ENCODE assay signal across 23 cellular contexts in genomic region chr11:107915229-107915628, GRCh38.
"Had no signal": no experiment of that assay in that cellular context is flagged by ENCODE, and none has a peak within 500 bp of the region (broad histone marks: within the 10 kb centered on the region; RNA-seq: fewer than 3 reads in every experiment).

No MANE protein-coding gene starts in this region.

- H3K36me3 Mint-ChIP-seq: stimulated activated effector memory CD8-positive, alpha-beta T cell treated with anti-CD3 and anti-CD28 coated beads, Interleukin-12 subunit alpha, Interleukin-12 subunit beta, amount 100 ng/mL, for 72 hours; stimulated activated memory B cell treated with anti-CD40 and anti-IgM and Interleukin-4, amounts not matched to agents 10 μg/mL and 1 μg/mL and 100 μg/mL, for 72 hours; stimulated activated naive B cell treated with anti-CD40 and anti-IgM and Interleukin-4, amounts not matched to agents 10 μg/mL and 1 μg/mL and 100 μg/mL, for 72 hours; type B pancreatic cell had no signal

- H3K4me3 Mint-ChIP-seq: stimulated activated effector memory CD8-positive, alpha-beta T cell treated with anti-CD3 and anti-CD28 coated beads, Interleukin-12 subunit alpha, Interleukin-12 subunit beta, amount 100 ng/mL, for 72 hours; stimulated activated memory B cell treated with anti-CD40 and anti-IgM and Interleukin-4, amounts not matched to agents 10 μg/mL and 1 μg/mL and 100 μg/mL, for 72 hours; stimulated activated naive B cell treated with anti-CD40 and anti-IgM and Interleukin-4, amounts not matched to agents 10 μg/mL and 1 μg/mL and 100 μg/mL, for 72 hours; stimulated activated naive CD8-positive, alpha-beta T cell treated with anti-CD3 and anti-CD28 coated beads, Interleukin-15, amount 100 ng/mL, for 72 hours; stimulated activated naive CD8-positive, alpha-beta T cell treated with anti-CD3 and anti-CD28 coated beads, Interleukin-15, Interleukin-2, amounts not matched to agents 100 ng/mL and 50 ng/mL, for 24 hours; type B pancreatic cell had no signal

- H3K9me3 Mint-ChIP-seq: stimulated activated effector memory CD8-positive, alpha-beta T cell treated with anti-CD3 and anti-CD28 coated beads, Interleukin-12 subunit alpha, Interleukin-12 subunit beta, amount 100 ng/mL, for 72 hours; stimulated activated memory B cell treated with anti-CD40 and anti-IgM and Interleukin-4, amounts not matched to agents 10 μg/mL and 1 μg/mL and 100 μg/mL, for 72 hours; stimulated activated naive CD8-positive, alpha-beta T cell treated with anti-CD3 and anti-CD28 coated beads, Interleukin-15, amount 100 ng/mL, for 72 hours; stimulated activated naive CD8-positive, alpha-beta T cell treated with anti-CD3 and anti-CD28 coated beads, Interleukin-15, Interleukin-2, amounts not matched to agents 100 ng/mL and 50 ng/mL, for 24 hours; type B pancreatic cell had no signal

- H3K27me3 Mint-ChIP-seq: stimulated activated naive CD8-positive, alpha-beta T cell treated with anti-CD3 and anti-CD28 coated beads, Interleukin-15, amount 100 ng/mL, for 72 hours had no signal

- H3K4me1 Mint-ChIP-seq: stimulated activated effector memory CD8-positive, alpha-beta T cell treated with anti-CD3 and anti-CD28 coated beads, Interleukin-12 subunit alpha, Interleukin-12 subunit beta, amount 100 ng/mL, for 72 hours; stimulated activated naive CD8-positive, alpha-beta T cell treated with anti-CD3 and anti-CD28 coated beads, Interleukin-15, amount 100 ng/mL, for 72 hours had no signal

- DNase-seq: stimulated activated CD4-positive, alpha-beta T cell treated with anti-CD3 and anti-CD28 coated beads, Interleukin-2, amount 100 ng/mL, for 48 hours; stimulated activated CD4-positive, alpha-beta T cell treated with anti-CD3 and anti-CD28 coated beads, Interleukin-4, amount 100 ng/mL, for 1 hour; stimulated activated CD4-positive, alpha-beta T cell treated with anti-CD3 and anti-CD28 coated beads, Interleukin-4, amount 100 ng/mL, for 24 hours; stimulated activated CD4-positive, alpha-beta T cell treated with anti-CD3 and anti-CD28 coated beads, Interleukin-4, amount 100 ng/mL, for 4 hours; stimulated activated CD8-positive, alpha-beta memory T cell treated with anti-CD3 and anti-CD28 coated beads, Interleukin-4, amount 100 ng/mL, for 48 hours; stimulated activated naive B cell treated with anti-CD40 and anti-IgM and Interleukin-4, amounts not matched to agents 10 μg/mL and 1 μg/mL and 100 μg/mL, for 72 hours; stimulated activated naive CD4-positive, alpha-beta T cell; stimulated activated naive CD4-positive, alpha-beta T cell treated with Interleukin-2 at 50 U/mL for 16 hours; stimulated activated naive CD8-positive, alpha-beta T cell treated with anti-CD3 and anti-CD28 coated beads, Interleukin-15, amount 100 ng/mL, for 72 hours; stimulated activated naive CD8-positive, alpha-beta T cell treated with anti-CD3 and anti-CD28 coated beads, Interleukin-15, Interleukin-2, amounts not matched to agents 100 U/mL and 50 U/mL, for 24 hours; stomach; substantia nigra; testis; thyroid gland; tibial artery; transverse colon; upper lobe of left lung; upper lobe of right lung; uterus had no signal

- H3K27ac Mint-ChIP-seq: stimulated activated effector memory CD8-positive, alpha-beta T cell treated with anti-CD3 and anti-CD28 coated beads, Interleukin-12 subunit alpha, Interleukin-12 subunit beta, amount 100 ng/mL, for 72 hours; stimulated activated memory B cell treated with anti-CD40 and anti-IgM and Interleukin-4, amounts not matched to agents 10 μg/mL and 1 μg/mL and 100 μg/mL, for 72 hours; stimulated activated naive B cell treated with anti-CD40 and anti-IgM and Interleukin-4, amounts not matched to agents 10 μg/mL and 1 μg/mL and 100 μg/mL, for 72 hours; stimulated activated naive CD8-positive, alpha-beta T cell treated with anti-CD3 and anti-CD28 coated beads, Interleukin-15, amount 100 ng/mL, for 72 hours; stimulated activated naive CD8-positive, alpha-beta T cell treated with anti-CD3 and anti-CD28 coated beads, Interleukin-15, Interleukin-2, amounts not matched to agents 100 ng/mL and 50 ng/mL, for 24 hours; type B pancreatic cell had no signal
